ENCODE assay signal across 17 cellular contexts in the genomic region with DNA sequence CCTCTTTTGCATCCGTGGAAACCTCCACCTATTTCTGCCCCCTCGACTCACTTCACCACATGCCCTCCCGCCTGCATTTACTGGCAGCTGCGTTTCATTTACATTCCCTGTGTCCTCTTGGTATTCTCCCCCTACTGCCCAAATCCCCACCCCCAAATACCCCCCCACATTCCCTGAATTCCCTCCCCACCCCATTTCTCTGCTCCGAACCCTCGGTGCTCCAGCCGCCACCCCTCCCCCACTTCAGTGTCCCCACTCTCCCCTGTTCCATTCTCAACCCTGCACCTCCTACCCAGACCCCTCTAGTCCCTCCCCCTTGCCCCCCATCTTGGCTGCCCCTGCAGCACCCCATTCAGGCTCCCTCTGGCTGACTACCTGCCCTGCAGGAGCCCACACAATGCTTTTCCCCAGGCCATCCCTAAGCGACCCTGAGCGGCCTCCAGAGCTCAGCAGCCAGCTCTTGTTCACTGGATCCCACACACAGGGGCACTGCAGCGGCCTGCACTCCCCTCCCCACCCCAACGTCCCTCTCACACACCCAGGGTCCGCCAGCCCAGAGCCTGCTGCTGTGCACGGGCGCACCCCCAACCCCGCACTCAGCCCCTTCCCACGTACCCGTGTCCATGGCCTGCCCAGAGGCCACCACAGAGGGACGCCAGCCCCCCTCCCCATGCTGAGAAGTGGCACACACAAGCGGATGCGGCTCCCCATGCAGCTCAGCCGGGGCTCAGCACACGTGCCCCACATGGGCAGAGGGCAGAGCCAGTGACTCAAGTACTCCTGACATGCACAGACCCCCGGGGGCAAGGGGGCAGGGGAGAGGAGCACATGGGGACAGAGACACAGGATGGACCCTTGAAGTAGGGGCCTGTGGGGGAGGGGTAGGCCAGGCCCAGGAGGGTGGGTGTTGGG. TPM values are rescaled to one million over a fixed set of nuclear protein-coding genes. Genes with fewer than 3 reads are reported as not detected.
"Had no signal": no experiment of that assay in that cellular context is flagged by ENCODE, and none has a peak within 500 bp of the region (broad histone marks: within the 10 kb centered on the region; RNA-seq: fewer than 3 reads in every experiment).

No MANE protein-coding gene starts in this region.

- H3K9me3 ChIP-seq: right atrium auricular region, tibial nerve, uterus had no signal

- ATAC-seq: activated T-helper 17 cell treated with anti-CD3 and anti-CD28 coated beads, Interleukin-2, amount 50 U/mL, for 72 hours; left ventricle myocardium superior; naive thymus-derived CD8-positive, alpha-beta T cell; stimulated activated naive B cell treated with anti-CD40 and anti-IgM and Interleukin-4, amounts not matched to agents 10 μg/mL and 1 μg/mL and 100 μg/mL, for 72 hours had no signal

- H3K4me3 ChIP-seq: right atrium auricular region, skin epidermis, tibial nerve, uterus had no signal

- H3K27ac ChIP-seq: epithelial cell of prostate, right atrium auricular region, skin epidermis, tibial nerve, uterus had no signal

- DNase-seq: activated CD4-positive, alpha-beta T cell treated with anti-CD3 and anti-CD28 coated beads for 1 hour; activated CD4-positive, alpha-beta T cell treated with anti-CD3 and anti-CD28 coated beads, Interleukin-2, amount 50 U/mL, for 4 hours; activated naive CD4-positive, alpha-beta T cell treated with Interleukin-2 at 50 U/mL for 16 hours; foreskin melanocyte; left ventricle myocardium superior; naive thymus-derived CD8-positive, alpha-beta T cell; stimulated activated CD4-positive, alpha-beta T cell treated with anti-CD3 and anti-CD28 coated beads, Interleukin-15, amount 100 ng/mL, for 24 hours; stimulated activated CD4-positive, alpha-beta T cell treated with anti-CD3 and anti-CD28 coated beads, Interleukin-4, amount 100 ng/mL, for 1 hour; stimulated activated naive B cell treated with anti-CD40 and anti-IgM and Interleukin-4, amounts not matched to agents 10 μg/mL and 1 μg/mL and 100 μg/mL, for 72 hours; uterus had no signal

- H3K36me3 ChIP-seq: right atrium auricular region, tibial nerve, uterus had no signal

RNA-seq across cellular contexts. Expression of a gene that starts 26.3 kb away (rescaled TPM):
- total RNA-seq: activated T-helper 17 cell treated with anti-CD3 and anti-CD28 coated beads, Interleukin-2, amount 50 U/mL, for 72 hours had no signal

RNA-seq across cellular contexts. Expression of a gene that starts 44.1 kb away (rescaled TPM):
- total RNA-seq: activated T-helper 17 cell treated with anti-CD3 and anti-CD28 coated beads, Interleukin-2, amount 50 U/mL, for 72 hours; fibroblast of lung; mucosa of gallbladder; tibial nerve; uterus had no signal
- polyA plus RNA-seq: fibroblast of lung had no signal

RNA-seq across cellular contexts. Expression of a gene that starts 53.6 kb away (rescaled TPM):
- total RNA-seq: activated T-helper 17 cell treated with anti-CD3 and anti-CD28 coated beads, Interleukin-2, amount 50 U/mL, for 72 hours; fibroblast of lung; tibial nerve had no signal
- polyA plus RNA-seq: fibroblast of lung had no signal
